Comparison of ENCODE assay signal across 1 cellular context in genomic region chr14:75247286-75247922, GRCh38.
A peak's percentile ranks its signal among the peaks of the same experiment; 100 is the strongest.
TF ChIP-seq lines count a peak whose summit lies in the region.

No MANE protein-coding gene starts in this region.

TF ChIP-seq in K562, 482 proteins besides CTCF, POLR2A, EP300 and RAD21 (continued from another document):
- TF ChIP-seq MGA (IDR thresholded peaks at IDR 0.05), result peak; percentile 29; the same call in 1 of the 2 replicates
